Comparison of ENCODE assay signal across 22 cellular contexts in the genomic region with DNA sequence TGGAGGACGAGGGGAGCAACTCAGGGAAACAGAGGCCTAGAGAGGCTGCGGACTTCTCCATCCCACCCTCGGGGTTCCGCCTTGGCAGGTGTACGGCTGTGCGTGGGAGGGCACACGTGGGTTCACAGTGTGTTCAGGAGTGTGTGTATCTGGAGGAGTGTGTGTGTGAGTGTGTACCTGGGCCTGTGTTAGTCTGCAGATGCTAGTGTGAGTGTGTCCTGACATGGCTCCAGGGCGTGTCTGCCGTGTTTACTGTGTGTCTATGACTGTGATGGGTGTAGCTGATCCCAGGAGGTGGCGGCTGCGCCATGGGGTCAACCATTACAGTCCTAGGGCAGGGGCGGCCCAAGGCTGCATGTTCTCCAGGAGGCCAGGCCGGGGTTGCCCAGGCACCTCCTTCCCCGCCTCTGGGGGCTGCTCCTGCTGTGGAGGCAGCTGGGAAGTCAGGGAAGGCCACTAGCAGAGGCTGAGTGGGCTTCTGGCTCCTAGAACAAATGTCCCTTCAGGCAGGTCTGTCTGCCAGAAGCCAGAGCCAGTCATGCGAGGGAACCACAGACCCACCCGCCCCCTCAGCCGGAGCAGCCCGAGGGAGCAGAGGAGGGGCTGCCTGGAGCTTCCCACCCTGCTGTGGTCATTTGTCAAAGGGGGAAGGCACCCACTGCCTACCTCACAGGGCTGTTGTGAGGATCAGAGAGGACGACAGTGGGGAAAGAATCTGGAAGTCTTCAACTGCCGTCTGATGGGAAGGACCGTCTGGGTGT. TPM values are rescaled to one million over a fixed set of nuclear protein-coding genes. Genes with fewer than 3 reads are reported as not detected.
DNase-seq lines count a peak whose midpoint lies in the region; ATAC-seq and TF ChIP-seq lines count a peak whose summit lies in the region.
"Had no signal": no experiment of that assay in that cellular context is flagged by ENCODE, and none has a peak within 500 bp of the region (broad histone marks: within the 10 kb centered on the region; RNA-seq: fewer than 3 reads in every experiment).

No MANE protein-coding gene starts in this region.

- peaks cover 31% of the 10 kb centered on the region for H4K20me1 ChIP-seq in neural progenitor cell (ENCODE audit: low read depth)

- intact Hi-C loops in vagina (cut with DNase I) (no loop called here), body of pancreas (cut with DNase I) (no loop called here)

- TF ChIP-seq CTCF in BE2C (IDR thresholded peaks at IDR 0.05; ENCODE audit: low read depth, low read length) (no peak), epithelial cell of esophagus (IDR thresholded peaks at IDR 0.05; ENCODE audit: insufficient read depth, low read depth, low read length, missing control alignments) (no peak), neural progenitor cell (IDR thresholded peaks at IDR 0.05) (no peak), vagina (IDR thresholded peaks at IDR 0.05) (no peak), body of pancreas (IDR thresholded peaks at IDR 0.05) (no peak)

- no peaks in the 10 kb centered on the region for H3K79me2 ChIP-seq in neural progenitor cell (ENCODE audit: low read depth)
- H3K79me2 ChIP-seq: parathyroid adenoma had no signal

- peak overlapping the region; percentile 92 for H3K27ac Mint-ChIP-seq in neural progenitor cell
- H3K27ac Mint-ChIP-seq: T-helper 1 cell treated with Interleukin-12 subunit alpha and Interleukin-12 subunit beta and Interleukin-4 antibody, amounts not matched to agents 30 μg/mL and 1 μg/mL, for 36 hours had no signal

- H3K36me3 Mint-ChIP-seq in neural progenitor cell, result peaks cover 11% of the 10 kb centered on the region
- H3K36me3 Mint-ChIP-seq: activated naive CD4-positive, alpha-beta T cell treated with anti-CD3 and anti-CD28 coated beads, Interleukin-2, amount 50 U/mL, for 72 hours had no signal

- H3K4me3 Mint-ChIP-seq in neural progenitor cell, result peak overlapping the region; percentile 5
- H3K4me3 Mint-ChIP-seq: T-helper 1 cell treated with Interleukin-12 subunit alpha and Interleukin-12 subunit beta and Interleukin-4 antibody, amounts not matched to agents 30 μg/mL and 1 μg/mL, for 36 hours had no signal

- peaks cover 52% of the 10 kb centered on the region for H3K4me1 Mint-ChIP-seq in neural progenitor cell

- H3K4me3 ChIP-seq in BE2C (ENCODE audit: low read depth, low read length), result no peak overlapping the region
- no peak overlapping the region for H3K4me3 ChIP-seq in epithelial cell of esophagus (ENCODE audit: low read length)
- H3K4me3 ChIP-seq in neural progenitor cell, result no peak overlapping the region
- no peak overlapping the region for H3K4me3 ChIP-seq in vagina
- H3K4me3 ChIP-seq in body of pancreas, result no peak overlapping the region
- H3K4me3 ChIP-seq: thoracic aorta had no signal

- DNase-seq in BE2C, result peak; percentile 79
- peak; percentile 81 for DNase-seq in NCI-H69 (lab: John Stamatoyannopoulos, UW)
- DNase-seq in epithelial cell of esophagus (ENCODE audit: low read depth), result peak; percentile 27
- no peak for DNase-seq in neural progenitor cell (ENCODE audit: low spot score)
- no peak for DNase-seq in vagina (ENCODE audit: extremely low spot score in 2 of 2)
- DNase-seq in C1 segment of cervical spinal cord (lab: John Stamatoyannopoulos, UW), result no peak
- no peak for DNase-seq in GM19238 (ENCODE audit: insufficient read length, low spot score)
- DNase-seq in body of pancreas, result no peak
- DNase-seq: activated T-cell treated with anti-CD3 and anti-CD28 coated beads for 4 hours, Calu3, GF-D8, glutamatergic neuron, MM.1S, NCI-H510A had no signal

- H3K27me3 ChIP-seq in BE2C (peaks cover 19% of the 10 kb centered on the region), neural progenitor cell (peaks cover 10% of the 10 kb centered on the region), vagina (peaks cover 6% of the 10 kb centered on the region), body of pancreas (peaks cover 0 to 11% of the 10 kb centered on the region in 2 donors)

- no peak overlapping the region for H3K9ac ChIP-seq in neural progenitor cell
- H3K9ac ChIP-seq: parathyroid adenoma had no signal

- WGBS in body of pancreas, 2 donors, result 36 to 66% methylated on average over 6 to 21 of the region's 21 CpGs

- ATAC-seq in body of pancreas, result no peak
- ATAC-seq: activated CD4-positive, CD25-positive, alpha-beta regulatory T cell treated with anti-CD3 and anti-CD28 coated beads, Interleukin-2, amount 50 U/mL, for 24 hours; activated naive CD4-positive, alpha-beta T cell treated with anti-CD3 and anti-CD28 coated beads, Interleukin-2, amount 50 U/mL, for 72 hours had no signal

- H3K27ac ChIP-seq in neural progenitor cell (peak overlapping the region; percentile 46), vagina (no peak overlapping the region), body of pancreas (no peak overlapping the region)
- H3K27ac ChIP-seq: parathyroid adenoma, thoracic aorta had no signal

- TF ChIP-seq POLR2A in vagina (IDR thresholded peaks at IDR 0.05), result no peak
- TF ChIP-seq POLR2A in body of pancreas (IDR thresholded peaks at IDR 0.05), result no peak

- H3K9me3 ChIP-seq in BE2C, result no peaks in the 10 kb centered on the region
- no peaks in the 10 kb centered on the region for H3K9me3 ChIP-seq in neural progenitor cell (ENCODE audit: low read depth)
- H3K9me3 ChIP-seq in vagina, result no peaks in the 10 kb centered on the region
- H3K9me3 ChIP-seq in body of pancreas, result no peaks in the 10 kb centered on the region
- H3K9me3 ChIP-seq: thoracic aorta had no signal

- H3K4me1 ChIP-seq in BE2C (peaks cover 16% of the 10 kb centered on the region), neural progenitor cell (peaks cover 24% of the 10 kb centered on the region), vagina (peaks cover 18% of the 10 kb centered on the region), body of pancreas (peaks cover 21% of the 10 kb centered on the region)
- H3K4me1 ChIP-seq: parathyroid adenoma had no signal

- no peak overlapping the region for H3K4me2 ChIP-seq in neural progenitor cell

- H3F3A ChIP-seq in neural progenitor cell (ENCODE audit: low read depth), result peaks cover 21% of the 10 kb centered on the region

- peaks cover 23% of the 10 kb centered on the region for H3K27me3 Mint-ChIP-seq in neural progenitor cell (ENCODE audit: insufficient read depth, low read depth)

- no peak overlapping the region for H2AFZ ChIP-seq in neural progenitor cell (replicated peaks)
- H2AFZ ChIP-seq: parathyroid adenoma had no signal

- H3K9me3 Mint-ChIP-seq in neural progenitor cell, result no peaks in the 10 kb centered on the region
- H3K9me3 Mint-ChIP-seq: activated naive CD4-positive, alpha-beta T cell treated with anti-CD3 and anti-CD28 coated beads, Interleukin-2, amount 50 U/mL, for 72 hours; T-helper 1 cell treated with Interleukin-12 subunit alpha and Interleukin-12 subunit beta and Interleukin-4 antibody, amounts not matched to agents 30 μg/mL and 1 μg/mL, for 36 hours had no signal

- H3K36me3 ChIP-seq in BE2C, result no peaks in the 10 kb centered on the region
- no peaks in the 10 kb centered on the region for H3K36me3 ChIP-seq in neural progenitor cell
- no peaks in the 10 kb centered on the region for H3K36me3 ChIP-seq in vagina
- H3K36me3 ChIP-seq in body of pancreas (replicated peaks in 1 of 2; ENCODE audit: insufficient read depth in 1 of 2, low read depth in 2 of 2), result no peaks in the 10 kb centered on the region

RNA-seq across cellular contexts. Expression of gene CRB2, which starts 21.4 kb away (rescaled TPM):
- polyA plus RNA-seq in BE2C (2012; ENCODE audit: insufficient read depth, insufficient read length, low read depth), result 4.6 TPM
- total RNA-seq in neural progenitor cell (ENCODE audit: low replicate concordance), result 18.5 and 70.7 TPM in 2 replicates
- total RNA-seq in vagina, result not detected
- total RNA-seq in body of pancreas, result 1 to 10 TPM in 1 of 2 donors, under 1 TPM in 1; under 0.01 to 1.3 TPM
- total RNA-seq: Calu3, cardiac septum, endothelial cell of umbilical vein, thoracic aorta had no signal
- polyA plus RNA-seq: AG04450, endothelial cell of umbilical vein had no signal

Comparison
In these comparisons a context has a peak if more than half of its experiments do, and no peak if none do; other contexts are left out.
1. DNase-seq: peak in BE2C (single experiment), NCI-H69 (single experiment) and epithelial cell of esophagus (single experiment); none in neural progenitor cell (single experiment), vagina (0 of 2), C1 segment of cervical spinal cord (0 of 14), GM19238 (single experiment) and body of pancreas (0 of 4).